ENCODE assay signal across 9 cellular contexts in the genomic region with DNA sequence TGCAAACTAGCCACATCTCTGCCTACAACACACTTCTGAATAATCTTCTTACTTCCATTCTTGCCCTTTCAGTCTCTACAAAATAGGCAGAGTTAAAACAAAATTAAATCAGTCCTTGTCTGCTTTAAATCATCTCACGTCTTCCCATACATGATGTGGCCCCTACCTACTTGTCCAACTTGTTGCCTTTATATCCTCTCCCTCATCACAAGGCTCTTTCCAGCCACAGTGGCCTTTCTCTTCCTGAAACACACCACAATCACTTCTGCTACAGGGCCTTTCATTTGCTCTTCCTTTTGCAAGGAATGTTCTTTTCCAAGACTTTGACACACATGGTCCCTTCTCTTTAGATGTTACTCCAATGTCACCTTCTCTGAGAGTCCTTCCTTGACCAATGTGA. TPM values are rescaled to one million over a fixed set of nuclear protein-coding genes. Genes with fewer than 3 reads are reported as not detected.
DNase-seq lines count a peak whose midpoint lies in the region; ATAC-seq and TF ChIP-seq lines count a peak whose summit lies in the region.
"Had no signal": no experiment of that assay in that cellular context is flagged by ENCODE, and none has a peak within 500 bp of the region (broad histone marks: within the 10 kb centered on the region; RNA-seq: fewer than 3 reads in every experiment).

No MANE protein-coding gene starts in this region.

- no peak for ATAC-seq in GM23338
- no peak for ATAC-seq in gastroesophageal sphincter
- ATAC-seq in HG03139 (IDR thresholded peaks at IDR 0.05; ENCODE audit: unreplicated experiment): no peak

- no peaks in the 10 kb centered on the region for H3K27me3 ChIP-seq in GM23338 (ENCODE audit: insufficient read depth)
- H3K27me3 ChIP-seq in gastroesophageal sphincter: no peaks in the 10 kb centered on the region
- no peaks in the 10 kb centered on the region for H3K27me3 ChIP-seq in stomach smooth muscle (ENCODE audit: control insufficient read depth in 1 of 2, insufficient read depth in 2 of 2, low read length in 2 of 2)
- H3K27me3 ChIP-seq: neutrophil had no signal

- peaks cover 46% of the 10 kb centered on the region for H3K4me1 Mint-ChIP-seq in GM23338
- H3K4me1 Mint-ChIP-seq in activated naive CD8-positive, alpha-beta T cell treated with anti-CD3 and anti-CD28 coated beads for 36 hours: peaks cover 52% of the 10 kb centered on the region

- H3K27ac Mint-ChIP-seq in GM23338: no peak overlapping the region
- H3K27ac Mint-ChIP-seq in activated naive CD8-positive, alpha-beta T cell treated with anti-CD3 and anti-CD28 coated beads for 36 hours: no peak overlapping the region
- H3K27ac Mint-ChIP-seq: stimulated activated naive CD8-positive, alpha-beta T cell treated with anti-CD3 and anti-CD28 coated beads, Interleukin-15, Interleukin-2, amounts not matched to agents 100 ng/mL and 50 ng/mL, for 24 hours had no signal

- peak overlapping the region; percentile 96 to 100 for H3K9ac ChIP-seq in stomach smooth muscle (ENCODE audit: low read length in 2 of 2)

- H3K9me3 ChIP-seq in gastroesophageal sphincter (no peaks in the 10 kb centered on the region), stomach smooth muscle (ENCODE audit: control insufficient read depth in 2 of 2, low read length in 2 of 2) (no peaks in the 10 kb centered on the region)
- H3K9me3 ChIP-seq: neutrophil had no signal

- no peaks in the 10 kb centered on the region for H3K9me3 Mint-ChIP-seq in GM23338
- no peaks in the 10 kb centered on the region for H3K9me3 Mint-ChIP-seq in activated naive CD8-positive, alpha-beta T cell treated with anti-CD3 and anti-CD28 coated beads for 36 hours
- H3K9me3 Mint-ChIP-seq: stimulated activated naive CD8-positive, alpha-beta T cell treated with anti-CD3 and anti-CD28 coated beads, Interleukin-15, Interleukin-2, amounts not matched to agents 100 ng/mL and 50 ng/mL, for 24 hours had no signal

- H3K36me3 ChIP-seq in GM23338 (ENCODE audit: insufficient read depth) (no peaks in the 10 kb centered on the region), gastroesophageal sphincter (no peaks in the 10 kb centered on the region), stomach smooth muscle (ENCODE audit: control insufficient read depth in 2 of 2, insufficient read depth in 2 of 2, low read length in 2 of 2) (no peaks in the 10 kb centered on the region)

- TF ChIP-seq POLR2A in gastroesophageal sphincter (IDR thresholded peaks at IDR 0.05): no peak

- TF ChIP-seq EP300 in gastroesophageal sphincter (IDR thresholded peaks at IDR 0.05): no peak

- no peaks in the 10 kb centered on the region for H3K27me3 Mint-ChIP-seq in GM23338 (ENCODE audit: insufficient read depth, low read depth, poor library complexity)
- H3K27me3 Mint-ChIP-seq in activated naive CD8-positive, alpha-beta T cell treated with anti-CD3 and anti-CD28 coated beads for 36 hours: no peaks in the 10 kb centered on the region
- H3K27me3 Mint-ChIP-seq: stimulated activated naive CD8-positive, alpha-beta T cell treated with anti-CD3 and anti-CD28 coated beads, Interleukin-15, Interleukin-2, amounts not matched to agents 100 ng/mL and 50 ng/mL, for 24 hours had no signal

- H3K9me2 ChIP-seq in GM23338 (ENCODE audit: insufficient read depth): no peaks in the 10 kb centered on the region

- DNase-seq in GM23338 (ENCODE audit: low spot score) (no peak), RKO (ENCODE audit: low spot score) (peak; percentile 44)
- DNase-seq in activated naive CD8-positive, alpha-beta T cell treated with anti-CD3 and anti-CD28 coated beads for 36 hours: no peak
- DNase-seq in activated CD4-positive, alpha-beta T cell treated with anti-CD3 and anti-CD28 coated beads for 48 hours: no peak

- no peak overlapping the region for H3K27ac ChIP-seq in GM23338 (ENCODE audit: low read depth)
- no peak overlapping the region for H3K27ac ChIP-seq in gastroesophageal sphincter
- no peak overlapping the region for H3K27ac ChIP-seq in stomach smooth muscle (ENCODE audit: low read length)

- no peak for TF ChIP-seq CTCF in GM23338 (conservative IDR thresholded peaks at IDR 0.05; ENCODE audit: low read depth in 2 of 2)
- TF ChIP-seq CTCF in gastroesophageal sphincter (IDR thresholded peaks at IDR 0.05): no peak

- H4K20me1 ChIP-seq in GM23338 (replicated peaks; ENCODE audit: insufficient read depth): peaks cover 18% of the 10 kb centered on the region

- H3K4me3 ChIP-seq in GM23338 (peak overlapping the region; percentile 92), gastroesophageal sphincter (peak overlapping the region; percentile 87 to 94), stomach smooth muscle (ENCODE audit: low read length in 2 of 2) (peak overlapping the region; percentile 87 to 98)

- 23 to 38% methylated on average over 1 of the region's 1 CpG for WGBS in gastroesophageal sphincter (ENCODE audit: low coverage in 1 of 2), 2 donors

- peaks cover 9% of the 10 kb centered on the region for H3K36me3 Mint-ChIP-seq in GM23338 (ENCODE audit: low read depth)
- peaks cover 28% of the 10 kb centered on the region for H3K36me3 Mint-ChIP-seq in activated naive CD8-positive, alpha-beta T cell treated with anti-CD3 and anti-CD28 coated beads for 36 hours

- peak overlapping the region; percentile 85 for H3K4me2 ChIP-seq in GM23338

- H2AFZ ChIP-seq in GM23338: no peak overlapping the region

- H3K4me3 Mint-ChIP-seq in GM23338: no peak overlapping the region
- no peak overlapping the region for H3K4me3 Mint-ChIP-seq in activated naive CD8-positive, alpha-beta T cell treated with anti-CD3 and anti-CD28 coated beads for 36 hours
- H3K4me3 Mint-ChIP-seq: stimulated activated naive CD8-positive, alpha-beta T cell treated with anti-CD3 and anti-CD28 coated beads, Interleukin-15, Interleukin-2, amounts not matched to agents 100 ng/mL and 50 ng/mL, for 24 hours had no signal

- H3K4me1 ChIP-seq in GM23338 (ENCODE audit: insufficient read depth) (peaks cover 42% of the 10 kb centered on the region), gastroesophageal sphincter (peaks cover 17 to 61% (median 22%) of the 10 kb centered on the region in 3 donors), stomach smooth muscle (ENCODE audit: control insufficient read depth, insufficient read depth, low read length) (peaks cover 20% of the 10 kb centered on the region)

- no peaks in the 10 kb centered on the region for H3F3A ChIP-seq in GM23338 (replicated peaks; ENCODE audit: low read depth)

- peaks cover 75% of the 10 kb centered on the region for H3K79me2 ChIP-seq in GM23338 (replicated peaks; ENCODE audit: insufficient read depth)

TF ChIP-seq in GM23338, 12 proteins besides CTCF, POLR2A, EP300 and RAD21 (continues in another document):
- TF ChIP-seq ZNF331 (CRISPR knock-in tag; IDR thresholded peaks at IDR 0.05; ENCODE audit: low read depth): no peak
- no peak for TF ChIP-seq EZH2 (IDR thresholded peaks at IDR 0.05; ENCODE audit: low read depth, unreplicated experiment)
- TF ChIP-seq JUNB (IDR thresholded peaks at IDR 0.05; ENCODE audit: unreplicated experiment): no peak
- TF ChIP-seq CREB1 (CRISPR knock-in tag; IDR thresholded peaks at IDR 0.05; ENCODE audit: low read depth): no peak
- TF ChIP-seq ZNF114 (CRISPR knock-in tag; IDR thresholded peaks at IDR 0.05): no peak

RNA-seq across cellular contexts. Expression of a gene that starts 1.7 kb away (rescaled TPM):
- 61.4 and 69.3 TPM in 2 replicates for total RNA-seq in GM23338 (2014; rRNA removed; shearing (Covaris generic))
- polyA plus RNA-seq in GM23338 (2016; fragmentation: Nextera tagmentation; extraction: Ambion mirVana): 36.3 and 46.0 TPM in 2 replicates
- 10 to 100 TPM; 21.1 to 43.1 (median 26.9) TPM for total RNA-seq in gastroesophageal sphincter
- total RNA-seq in activated naive CD8-positive, alpha-beta T cell treated with anti-CD3 and anti-CD28 coated beads for 36 hours: 10 to 100 TPM; 60.0 to 60.7 TPM
